Comparison of ENCODE assay signal across 1 cellular context in the genomic region with DNA sequence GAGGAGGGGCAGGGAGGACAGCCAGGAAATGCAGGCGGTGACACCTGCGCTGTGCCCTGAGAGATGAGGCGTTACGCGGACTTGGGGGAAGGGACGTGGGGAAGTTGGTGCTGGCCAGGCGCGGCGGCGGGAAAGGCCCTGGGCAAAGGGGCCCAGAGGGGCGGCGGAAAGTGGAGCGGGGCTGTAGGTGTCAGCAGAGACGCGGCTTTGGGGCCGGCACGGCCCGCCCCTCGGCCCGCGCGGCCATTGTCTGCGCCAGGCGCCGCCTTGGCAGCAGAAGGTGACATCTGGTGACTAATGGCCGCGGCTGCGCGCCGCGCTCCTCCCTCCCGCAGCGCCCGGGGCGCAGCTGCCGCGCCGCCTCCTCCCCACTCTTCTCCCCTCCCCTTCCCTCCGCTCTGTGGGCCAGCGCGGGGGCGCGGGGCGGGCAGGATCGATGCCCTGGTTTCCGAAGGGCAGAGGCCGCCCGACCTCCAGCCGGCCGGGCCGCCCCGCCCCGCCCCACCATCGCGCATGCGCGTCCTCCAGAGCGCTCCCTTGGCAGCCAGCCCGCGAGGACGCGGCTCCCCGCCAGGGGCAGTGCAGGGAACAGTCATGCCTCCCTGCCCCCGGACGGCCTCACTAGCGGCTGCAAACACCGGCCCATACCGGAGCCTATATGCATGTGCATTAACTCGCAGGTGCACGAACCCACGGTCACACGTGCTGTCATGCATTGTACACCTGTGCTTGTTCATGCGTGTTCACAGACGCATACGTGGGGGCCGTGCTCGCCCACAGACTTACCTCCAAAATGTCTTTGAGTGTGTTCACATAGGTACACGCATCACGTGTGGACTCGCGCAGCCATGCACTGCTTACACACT.
A peak's percentile ranks its signal among the peaks of the same experiment; 100 is the strongest.
TF ChIP-seq lines count a peak whose summit lies in the region.

No MANE protein-coding gene starts in this region.

TF ChIP-seq in K562, 482 proteins besides CTCF, POLR2A, EP300 and RAD21 (continued from another document and continues in another):
- TF ChIP-seq ZNF174 (CRISPR knock-in tag; IDR thresholded peaks at IDR 0.05): no peak
- TF ChIP-seq, protein P1, sequence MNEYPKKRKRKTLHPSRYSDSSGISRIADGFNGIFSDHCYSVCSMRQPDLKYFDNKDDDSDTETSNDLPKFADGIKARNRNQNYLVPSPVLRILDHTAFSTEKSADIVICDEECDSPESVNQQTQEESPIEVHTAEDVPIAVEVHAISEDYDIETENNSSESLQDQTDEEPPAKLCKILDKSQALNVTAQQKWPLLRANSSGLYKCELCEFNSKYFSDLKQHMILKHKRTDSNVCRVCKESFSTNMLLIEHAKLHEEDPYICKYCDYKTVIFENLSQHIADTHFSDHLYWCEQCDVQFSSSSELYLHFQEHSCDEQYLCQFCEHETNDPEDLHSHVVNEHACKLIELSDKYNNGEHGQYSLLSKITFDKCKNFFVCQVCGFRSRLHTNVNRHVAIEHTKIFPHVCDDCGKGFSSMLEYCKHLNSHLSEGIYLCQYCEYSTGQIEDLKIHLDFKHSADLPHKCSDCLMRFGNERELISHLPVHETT (CRISPR knock-in tag; conservative IDR thresholded peaks at IDR 0.05 in 1 of 2, IDR thresholded peaks at IDR 0.05 in 1 of 2): no peak; a peak in 1 of 4 replicates
- no peak for TF ChIP-seq GATA2 (CRISPR knock-in tag; IDR thresholded peaks at IDR 0.05)
- TF ChIP-seq, protein P2, sequence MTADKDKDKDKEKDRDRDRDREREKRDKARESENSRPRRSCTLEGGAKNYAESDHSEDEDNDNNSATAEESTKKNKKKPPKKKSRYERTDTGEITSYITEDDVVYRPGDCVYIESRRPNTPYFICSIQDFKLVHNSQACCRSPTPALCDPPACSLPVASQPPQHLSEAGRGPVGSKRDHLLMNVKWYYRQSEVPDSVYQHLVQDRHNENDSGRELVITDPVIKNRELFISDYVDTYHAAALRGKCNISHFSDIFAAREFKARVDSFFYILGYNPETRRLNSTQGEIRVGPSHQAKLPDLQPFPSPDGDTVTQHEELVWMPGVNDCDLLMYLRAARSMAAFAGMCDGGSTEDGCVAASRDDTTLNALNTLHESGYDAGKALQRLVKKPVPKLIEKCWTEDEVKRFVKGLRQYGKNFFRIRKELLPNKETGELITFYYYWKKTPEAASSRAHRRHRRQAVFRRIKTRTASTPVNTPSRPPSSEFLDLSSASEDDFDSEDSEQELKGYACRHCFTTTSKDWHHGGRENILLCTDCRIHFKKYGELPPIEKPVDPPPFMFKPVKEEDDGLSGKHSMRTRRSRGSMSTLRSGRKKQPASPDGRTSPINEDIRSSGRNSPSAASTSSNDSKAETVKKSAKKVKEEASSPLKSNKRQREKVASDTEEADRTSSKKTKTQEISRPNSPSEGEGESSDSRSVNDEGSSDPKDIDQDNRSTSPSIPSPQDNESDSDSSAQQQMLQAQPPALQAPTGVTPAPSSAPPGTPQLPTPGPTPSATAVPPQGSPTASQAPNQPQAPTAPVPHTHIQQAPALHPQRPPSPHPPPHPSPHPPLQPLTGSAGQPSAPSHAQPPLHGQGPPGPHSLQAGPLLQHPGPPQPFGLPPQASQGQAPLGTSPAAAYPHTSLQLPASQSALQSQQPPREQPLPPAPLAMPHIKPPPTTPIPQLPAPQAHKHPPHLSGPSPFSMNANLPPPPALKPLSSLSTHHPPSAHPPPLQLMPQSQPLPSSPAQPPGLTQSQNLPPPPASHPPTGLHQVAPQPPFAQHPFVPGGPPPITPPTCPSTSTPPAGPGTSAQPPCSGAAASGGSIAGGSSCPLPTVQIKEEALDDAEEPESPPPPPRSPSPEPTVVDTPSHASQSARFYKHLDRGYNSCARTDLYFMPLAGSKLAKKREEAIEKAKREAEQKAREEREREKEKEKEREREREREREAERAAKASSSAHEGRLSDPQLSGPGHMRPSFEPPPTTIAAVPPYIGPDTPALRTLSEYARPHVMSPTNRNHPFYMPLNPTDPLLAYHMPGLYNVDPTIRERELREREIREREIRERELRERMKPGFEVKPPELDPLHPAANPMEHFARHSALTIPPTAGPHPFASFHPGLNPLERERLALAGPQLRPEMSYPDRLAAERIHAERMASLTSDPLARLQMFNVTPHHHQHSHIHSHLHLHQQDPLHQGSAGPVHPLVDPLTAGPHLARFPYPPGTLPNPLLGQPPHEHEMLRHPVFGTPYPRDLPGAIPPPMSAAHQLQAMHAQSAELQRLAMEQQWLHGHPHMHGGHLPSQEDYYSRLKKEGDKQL (CRISPR knock-in tag; IDR thresholded peaks at IDR 0.05; ENCODE audit: borderline replicate concordance): no peak
- TF ChIP-seq SREBF2 (CRISPR knock-in tag; IDR thresholded peaks at IDR 0.05): no peak
- TF ChIP-seq ZNF699 (CRISPR knock-in tag; IDR thresholded peaks at IDR 0.05; ENCODE audit: insufficient replicate concordance): no peak
- TF ChIP-seq, protein P3, sequence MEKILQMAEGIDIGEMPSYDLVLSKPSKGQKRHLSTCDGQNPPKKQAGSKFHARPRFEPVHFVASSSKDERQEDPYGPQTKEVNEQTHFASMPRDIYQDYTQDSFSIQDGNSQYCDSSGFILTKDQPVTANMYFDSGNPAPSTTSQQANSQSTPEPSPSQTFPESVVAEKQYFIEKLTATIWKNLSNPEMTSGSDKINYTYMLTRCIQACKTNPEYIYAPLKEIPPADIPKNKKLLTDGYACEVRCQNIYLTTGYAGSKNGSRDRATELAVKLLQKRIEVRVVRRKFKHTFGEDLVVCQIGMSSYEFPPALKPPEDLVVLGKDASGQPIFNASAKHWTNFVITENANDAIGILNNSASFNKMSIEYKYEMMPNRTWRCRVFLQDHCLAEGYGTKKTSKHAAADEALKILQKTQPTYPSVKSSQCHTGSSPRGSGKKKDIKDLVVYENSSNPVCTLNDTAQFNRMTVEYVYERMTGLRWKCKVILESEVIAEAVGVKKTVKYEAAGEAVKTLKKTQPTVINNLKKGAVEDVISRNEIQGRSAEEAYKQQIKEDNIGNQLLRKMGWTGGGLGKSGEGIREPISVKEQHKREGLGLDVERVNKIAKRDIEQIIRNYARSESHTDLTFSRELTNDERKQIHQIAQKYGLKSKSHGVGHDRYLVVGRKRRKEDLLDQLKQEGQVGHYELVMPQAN (IDR thresholded peaks at IDR 0.05; ENCODE audit: borderline replicate concordance): no peak
- TF ChIP-seq ZNF347 (CRISPR knock-in tag; IDR thresholded peaks at IDR 0.05; ENCODE audit: low read depth): no peak
- no peak for TF ChIP-seq RBM14 (IDR thresholded peaks at IDR 0.05; ENCODE audit: borderline replicate concordance, insufficient read depth, low read depth, low read length)
- TF ChIP-seq ATF1 (CRISPR knock-in tag; IDR thresholded peaks at IDR 0.05): no peak
- TF ChIP-seq ATF1 (tag; IDR thresholded peaks at IDR 0.05): peak; percentile 77
- TF ChIP-seq TEAD1 (CRISPR knock-in tag; IDR thresholded peaks at IDR 0.05): no peak
- TF ChIP-seq FOXA1 (IDR thresholded peaks at IDR 0.05; ENCODE audit: borderline replicate concordance): no peak
- TF ChIP-seq MTA2 (IDR thresholded peaks at IDR 0.05; ENCODE audit: low read depth): no peak
- TF ChIP-seq BDP1 (IDR thresholded peaks at IDR 0.05; ENCODE audit: insufficient read depth, insufficient read length): no peak
- TF ChIP-seq ZNF77 (CRISPR knock-in tag; IDR thresholded peaks at IDR 0.05): no peak
- TF ChIP-seq NCOA6 (IDR thresholded peaks at IDR 0.05): no peak
- no peak for TF ChIP-seq FUS (optimal IDR thresholded peaks at IDR 0.05; ENCODE audit: low read depth, low read length)
- TF ChIP-seq NCOR1 (IDR thresholded peaks at IDR 0.05): no peak
- no peak for TF ChIP-seq ZNF146 (CRISPR knock-in tag; IDR thresholded peaks at IDR 0.05; ENCODE audit: unreplicated experiment)
- TF ChIP-seq MEF2D (tag; conservative IDR thresholded peaks at IDR 0.05; ENCODE audit: low read depth): no peak
- TF ChIP-seq, protein P4, sequence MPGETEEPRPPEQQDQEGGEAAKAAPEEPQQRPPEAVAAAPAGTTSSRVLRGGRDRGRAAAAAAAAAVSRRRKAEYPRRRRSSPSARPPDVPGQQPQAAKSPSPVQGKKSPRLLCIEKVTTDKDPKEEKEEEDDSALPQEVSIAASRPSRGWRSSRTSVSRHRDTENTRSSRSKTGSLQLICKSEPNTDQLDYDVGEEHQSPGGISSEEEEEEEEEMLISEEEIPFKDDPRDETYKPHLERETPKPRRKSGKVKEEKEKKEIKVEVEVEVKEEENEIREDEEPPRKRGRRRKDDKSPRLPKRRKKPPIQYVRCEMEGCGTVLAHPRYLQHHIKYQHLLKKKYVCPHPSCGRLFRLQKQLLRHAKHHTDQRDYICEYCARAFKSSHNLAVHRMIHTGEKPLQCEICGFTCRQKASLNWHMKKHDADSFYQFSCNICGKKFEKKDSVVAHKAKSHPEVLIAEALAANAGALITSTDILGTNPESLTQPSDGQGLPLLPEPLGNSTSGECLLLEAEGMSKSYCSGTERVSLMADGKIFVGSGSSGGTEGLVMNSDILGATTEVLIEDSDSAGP (CRISPR knock-in tag; IDR thresholded peaks at IDR 0.05): no peak
- no peak for TF ChIP-seq NFXL1 (CRISPR knock-in tag; IDR thresholded peaks at IDR 0.05)
- TF ChIP-seq, protein P5, sequence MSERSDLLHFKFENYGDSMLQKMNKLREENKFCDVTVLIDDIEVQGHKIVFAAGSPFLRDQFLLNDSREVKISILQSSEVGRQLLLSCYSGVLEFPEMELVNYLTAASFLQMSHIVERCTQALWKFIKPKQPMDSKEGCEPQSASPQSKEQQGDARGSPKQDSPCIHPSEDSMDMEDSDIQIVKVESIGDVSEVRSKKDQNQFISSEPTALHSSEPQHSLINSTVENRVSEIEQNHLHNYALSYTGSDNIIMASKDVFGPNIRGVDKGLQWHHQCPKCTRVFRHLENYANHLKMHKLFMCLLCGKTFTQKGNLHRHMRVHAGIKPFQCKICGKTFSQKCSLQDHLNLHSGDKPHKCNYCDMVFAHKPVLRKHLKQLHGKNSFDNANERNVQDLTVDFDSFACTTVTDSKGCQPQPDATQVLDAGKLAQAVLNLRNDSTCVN (CRISPR knock-in tag; IDR thresholded peaks at IDR 0.05): no peak
- TF ChIP-seq, protein P6, sequence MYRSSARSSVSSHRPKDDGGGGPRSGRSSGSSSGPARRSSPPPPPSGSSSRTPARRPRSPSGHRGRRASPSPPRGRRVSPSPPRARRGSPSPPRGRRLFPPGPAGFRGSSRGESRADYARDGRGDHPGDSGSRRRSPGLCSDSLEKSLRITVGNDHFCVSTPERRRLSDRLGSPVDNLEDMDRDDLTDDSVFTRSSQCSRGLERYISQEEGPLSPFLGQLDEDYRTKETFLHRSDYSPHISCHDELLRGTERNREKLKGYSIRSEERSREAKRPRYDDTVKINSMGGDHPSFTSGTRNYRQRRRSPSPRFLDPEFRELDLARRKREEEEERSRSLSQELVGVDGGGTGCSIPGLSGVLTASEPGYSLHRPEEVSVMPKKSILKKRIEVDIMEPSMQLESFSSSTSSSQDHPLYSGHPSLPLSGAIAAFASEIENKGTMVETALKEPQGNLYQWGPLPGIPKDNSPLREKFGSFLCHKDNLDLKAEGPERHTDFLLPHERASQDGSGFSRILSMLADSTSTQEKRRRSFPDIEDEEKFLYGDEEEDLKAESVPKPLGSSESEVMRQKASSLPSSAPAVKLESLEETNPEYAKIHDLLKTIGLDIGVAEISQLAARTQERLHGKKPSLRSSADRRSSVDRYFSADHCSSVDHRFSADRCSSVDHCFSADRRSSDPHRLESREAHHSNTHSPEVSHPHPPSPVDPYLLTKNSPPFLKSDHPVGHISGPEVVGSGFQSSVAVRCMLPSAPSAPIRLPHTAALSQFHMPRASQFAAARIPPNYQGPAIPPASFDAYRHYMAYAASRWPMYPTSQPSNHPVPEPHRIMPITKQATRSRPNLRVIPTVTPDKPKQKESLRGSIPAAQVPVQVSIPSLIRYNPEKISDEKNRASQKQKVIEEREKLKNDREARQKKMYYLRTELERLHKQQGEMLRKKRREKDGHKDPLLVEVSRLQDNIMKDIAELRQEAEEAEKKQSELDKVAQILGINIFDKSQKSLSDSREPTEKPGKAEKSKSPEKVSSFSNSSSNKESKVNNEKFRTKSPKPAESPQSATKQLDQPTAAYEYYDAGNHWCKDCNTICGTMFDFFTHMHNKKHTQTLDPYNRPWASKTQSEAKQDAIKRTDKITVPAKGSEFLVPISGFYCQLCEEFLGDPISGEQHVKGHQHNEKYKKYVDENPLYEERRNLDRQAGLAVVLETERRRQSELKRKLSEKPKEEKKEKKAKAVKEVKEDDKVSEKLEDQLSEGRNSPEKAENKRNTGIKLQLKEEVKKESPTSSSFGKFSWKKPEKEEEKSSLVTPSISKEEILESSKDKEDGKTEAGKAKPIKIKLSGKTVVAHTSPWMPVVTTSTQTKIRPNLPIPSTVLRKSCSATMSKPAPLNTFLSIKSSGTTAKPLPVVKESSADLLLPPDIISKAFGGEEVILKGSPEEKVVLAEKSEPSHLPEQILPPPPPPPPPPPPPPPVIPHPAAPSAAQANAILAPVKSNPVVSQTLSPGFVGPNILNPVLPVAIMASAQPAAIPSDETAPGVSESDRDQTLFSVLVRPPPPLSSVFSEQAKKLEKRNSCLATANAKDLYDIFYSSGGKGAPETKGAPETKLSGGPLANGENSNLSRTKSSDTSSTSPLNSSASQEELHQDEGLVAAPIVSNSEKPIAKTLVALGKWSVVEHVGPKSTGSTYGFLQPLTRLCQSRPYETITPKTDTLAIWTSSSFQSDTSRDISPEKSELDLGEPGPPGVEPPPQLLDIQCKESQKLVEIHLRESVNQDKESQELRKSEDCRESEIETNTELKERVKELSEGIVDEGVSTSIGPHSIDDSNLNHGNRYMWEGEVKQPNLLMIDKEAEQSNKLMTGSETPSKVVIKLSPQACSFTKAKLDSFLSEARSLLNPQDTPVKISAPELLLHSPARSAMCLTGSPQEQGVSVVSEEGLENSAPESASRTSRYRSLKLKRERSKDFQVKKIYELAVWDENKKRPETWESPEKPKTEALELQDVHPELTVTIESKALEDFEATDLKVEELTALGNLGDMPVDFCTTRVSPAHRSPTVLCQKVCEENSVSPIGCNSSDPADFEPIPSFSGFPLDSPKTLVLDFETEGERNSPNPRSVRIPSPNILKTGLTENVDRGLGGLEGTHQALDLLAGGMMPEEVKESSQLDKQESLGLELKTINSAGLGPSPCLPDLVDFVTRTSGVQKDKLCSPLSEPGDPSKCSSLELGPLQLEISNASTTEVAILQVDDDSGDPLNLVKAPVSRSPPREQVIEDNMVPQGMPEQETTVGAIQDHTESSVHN (IDR thresholded peaks at IDR 0.05; ENCODE audit: borderline replicate concordance in 1 of 2, low read depth in 1 of 2): no peak
- TF ChIP-seq FOXJ2 (tag; IDR thresholded peaks at IDR 0.05): no peak
